In the genomic region with DNA sequence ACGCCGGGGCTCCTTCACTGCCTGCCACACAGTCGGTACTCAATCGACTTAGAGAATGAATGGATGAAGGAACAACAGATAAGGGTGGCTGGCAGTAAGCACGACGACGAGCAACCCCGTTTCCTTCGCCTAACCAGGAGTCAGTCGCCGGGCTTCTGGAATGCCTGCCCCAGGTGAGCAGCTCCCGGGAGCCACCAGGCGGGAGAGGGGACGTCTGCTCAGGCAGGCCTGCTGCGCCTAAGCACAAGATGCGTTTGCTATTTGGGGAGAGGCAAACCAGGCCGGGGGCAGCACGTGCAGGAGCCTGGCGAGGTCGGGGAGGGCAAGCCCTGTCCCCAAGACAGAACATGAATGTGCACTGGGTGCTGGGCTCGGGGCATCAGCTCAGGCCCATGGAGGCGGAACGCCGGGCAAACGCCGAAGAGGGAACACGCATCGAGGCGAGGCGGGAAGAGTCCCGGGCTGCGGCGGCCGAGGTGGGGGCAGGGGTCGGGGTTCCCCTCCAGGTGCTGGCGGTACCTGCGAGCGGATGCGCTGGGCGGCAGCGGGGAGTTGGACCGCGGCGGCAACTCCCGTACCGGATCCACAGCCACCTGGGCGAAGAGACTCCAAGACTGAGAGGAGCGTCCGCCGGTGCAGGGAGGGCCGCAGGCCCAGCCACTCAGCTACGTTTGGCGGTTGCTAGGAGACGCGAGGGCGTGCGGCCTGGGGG, we compare ENCODE assay signal across 8 cellular contexts. TPM values are rescaled to one million over a fixed set of nuclear protein-coding genes. Genes with fewer than 3 reads are reported as not detected.
A peak's percentile ranks its signal among the peaks of the same experiment; 100 is the strongest.
DNase-seq lines count a peak whose midpoint lies in the region; ATAC-seq and TF ChIP-seq lines count a peak whose summit lies in the region.

A gene with protein sequence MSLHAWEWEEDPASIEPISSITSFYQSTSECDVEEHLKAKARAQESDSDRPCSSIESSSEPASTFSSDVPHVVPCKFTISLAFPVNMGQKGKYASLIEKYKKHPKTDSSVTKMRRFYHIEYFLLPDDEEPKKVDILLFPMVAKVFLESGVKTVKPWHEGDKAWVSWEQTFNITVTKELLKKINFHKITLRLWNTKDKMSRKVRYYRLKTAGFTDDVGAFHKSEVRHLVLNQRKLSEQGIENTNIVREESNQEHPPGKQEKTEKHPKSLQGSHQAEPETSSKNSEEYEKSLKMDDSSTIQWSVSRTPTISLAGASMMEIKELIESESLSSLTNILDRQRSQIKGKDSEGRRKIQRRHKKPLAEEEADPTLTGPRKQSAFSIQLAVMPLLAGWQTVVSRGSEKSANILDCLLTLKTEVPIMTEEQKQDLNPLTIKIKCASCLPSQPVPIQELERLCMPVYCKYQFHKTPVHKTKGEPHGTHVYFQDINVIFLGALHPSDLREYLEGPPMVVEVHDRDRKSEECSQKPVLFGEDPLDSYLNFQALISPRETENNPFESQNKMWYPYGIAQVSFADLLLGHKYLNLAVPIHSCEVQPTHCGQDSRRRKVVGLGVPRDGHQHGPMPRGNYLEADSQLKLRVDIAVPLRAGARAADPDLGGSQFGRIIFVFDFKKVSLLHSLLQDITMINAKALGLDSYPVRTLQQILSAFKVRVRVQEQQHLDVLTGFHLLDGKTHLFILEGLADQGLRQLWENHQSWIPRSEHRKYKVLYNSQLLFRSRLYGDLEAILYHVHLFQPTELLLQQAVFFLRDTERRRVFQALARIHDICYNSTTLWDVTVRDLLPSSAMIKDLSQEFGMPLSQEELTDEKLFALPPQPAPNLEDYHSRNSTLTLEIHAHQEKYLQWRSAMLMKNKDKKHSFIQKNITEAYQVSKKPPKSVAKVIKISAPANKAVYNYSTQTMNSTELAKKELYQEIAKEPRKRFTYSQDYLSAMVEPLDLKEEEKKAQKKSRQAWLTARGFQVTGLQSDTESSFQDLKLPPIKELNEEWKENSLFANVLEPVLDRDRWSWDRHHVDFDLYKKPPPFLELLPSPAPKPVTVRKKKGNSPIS (minus strand): TSS at position 616 of the 712 bp plus-strand sequence. CDS start 772 bp downstream, outside the sequence.

- H3K27me3 ChIP-seq in left lung = no peaks in the 10 kb centered on the region

- in situ Hi-C loops in GM13976 (cut with MboI; ENCODE audit: low sequenced_read_pairs, unreplicated experiment) = no loop called here

- no peaks in the 10 kb centered on the region for H3K9me3 ChIP-seq in left lung

- peak; percentile 89 for ATAC-seq in HG02973 (IDR thresholded peaks at IDR 0.05; ENCODE audit: unreplicated experiment)
- ATAC-seq in left lung = peak; percentile 100
- ATAC-seq in HG03457 (IDR thresholded peaks at IDR 0.05; ENCODE audit: unreplicated experiment) = no peak

- DNase-seq in GM13976 (ENCODE audit: low spot score) (peak; percentile 95), NCI-H2171 treated with DMSO at 0.1 percent for 48 hours (lab: John Stamatoyannopoulos, UW) (peak; percentile 87), cerebellum (ENCODE audit: low spot score) (peak; percentile 98), left lung (peak; percentile 93 to 98)
- DNase-seq in activated CD4-positive, alpha-beta T cell treated with anti-CD3 and anti-CD28 coated beads for 4 hours = peak; percentile 85 to 89
- peak; percentile 85 to 86 for DNase-seq in stimulated activated CD4-positive, alpha-beta T cell treated with anti-CD3 and anti-CD28 coated beads, Interleukin-1b, Interleukin-23, amount 100 ng/mL, for 4 hours (ENCODE audit: low read depth in 2 of 2)

- no peak for TF ChIP-seq CTCF in GM13976 (IDR thresholded peaks at IDR 0.05; ENCODE audit: borderline replicate concordance, control extremely low read depth, extremely low read depth, insufficient read depth, missing control alignments)
- no peak for TF ChIP-seq CTCF in left lung (IDR thresholded peaks at IDR 0.05)

- intact Hi-C loops in left lung (cut with DNase I) = no loop called here

- peaks cover 3 to 18% of the 10 kb centered on the region in 2 donors for H3K4me1 ChIP-seq in left lung

- H3K4me3 ChIP-seq in left lung = peak within 1 kb of the TSS; percentile 42 to 44

- no peaks in the 10 kb centered on the region for H3K36me3 ChIP-seq in left lung

- H3K27ac ChIP-seq in left lung = peak within 1 kb of the TSS in 1 of 2 donors; percentile 41

RNA-seq across cellular contexts. Expression of the gene that starts here (rescaled TPM):
- total RNA-seq in cerebellum = 2.5 TPM
- total RNA-seq in left lung = 1 to 10 TPM; 1.7 to 2.1 TPM
